1 cellular context compared by ENCODE assay signal in genomic region chr4:7905461-7905915, GRCh38.
TF ChIP-seq lines count a peak whose summit lies in the region.

No MANE protein-coding gene starts in this region.

TF ChIP-seq in GM23338, 12 proteins besides CTCF, POLR2A, EP300 and RAD21 (continued from another document):
- TF ChIP-seq REST (IDR thresholded peaks at IDR 0.05; ENCODE audit: unreplicated experiment) (no peak), ETS1 (IDR thresholded peaks at IDR 0.05) (no peak), EZH2 (IDR thresholded peaks at IDR 0.05; ENCODE audit: low read depth, unreplicated experiment) (no peak), POLR2AphosphoS5 (IDR thresholded peaks at IDR 0.05; ENCODE audit: low read depth) (no peak)
